Comparison of ENCODE assay signal across 8 cellular contexts in genomic region chr13:29849731-29850212, GRCh38. TPM values are rescaled to one million over a fixed set of nuclear protein-coding genes. Genes with fewer than 3 reads are reported as not detected.
A peak's percentile ranks its signal among the peaks of the same experiment; 100 is the strongest.
DNase-seq lines count a peak whose midpoint lies in the region; ATAC-seq and TF ChIP-seq lines count a peak whose summit lies in the region.

No MANE protein-coding gene starts in this region.

- peak; percentile 20 for ATAC-seq in GM18520 (IDR thresholded peaks at IDR 0.05; ENCODE audit: unreplicated experiment)
- peak; percentile 25 for ATAC-seq in HG03039 (IDR thresholded peaks at IDR 0.05; ENCODE audit: unreplicated experiment)
- peak; percentile 60 for ATAC-seq in omental fat pad (ENCODE audit: low FRiP score)
- peak; percentile 69 for ATAC-seq in aorta (ENCODE audit: low FRiP score)

- H3K4me1 Mint-ChIP-seq in activated naive CD8-positive, alpha-beta T cell treated with anti-CD3 and anti-CD28 coated beads for 36 hours: peaks cover 35% of the 10 kb centered on the region

- no peaks in the 10 kb centered on the region for H3K27me3 Mint-ChIP-seq in activated naive CD8-positive, alpha-beta T cell treated with anti-CD3 and anti-CD28 coated beads for 36 hours

- peak overlapping the region; percentile 51; the same call in 1 of the 2 replicates for H2AFZ ChIP-seq in OCI-LY3 (ENCODE audit: low read depth, low read length)

- no peaks in the 10 kb centered on the region for H3K9me3 ChIP-seq in OCI-LY3 (ENCODE audit: insufficient read depth, low read length)
- H3K9me3 ChIP-seq in cardiac muscle cell (ENCODE audit: low read depth): no peaks in the 10 kb centered on the region
- H3K9me3 ChIP-seq in aorta (ENCODE audit: control insufficient read depth, low read length): no peaks in the 10 kb centered on the region

- TF ChIP-seq CTCF in AG10803 (conservative IDR thresholded peaks at IDR 0.05; ENCODE audit: low read length) (no peak), OCI-LY3 (IDR thresholded peaks at IDR 0.05; ENCODE audit: low read depth, low read length) (no peak), cardiac muscle cell (IDR thresholded peaks at IDR 0.05; ENCODE audit: low read depth, low read length) (no peak), omental fat pad (IDR thresholded peaks at IDR 0.05) (no peak)

- H3K4me3 Mint-ChIP-seq in activated naive CD8-positive, alpha-beta T cell treated with anti-CD3 and anti-CD28 coated beads for 36 hours: peak overlapping the region; percentile 88

- no peaks in the 10 kb centered on the region for H3K27me3 ChIP-seq in OCI-LY3 (ENCODE audit: low read depth, low read length)
- H3K27me3 ChIP-seq in cardiac muscle cell: no peaks in the 10 kb centered on the region
- no peaks in the 10 kb centered on the region for H3K27me3 ChIP-seq in aorta (ENCODE audit: control insufficient read depth in 1 of 2, insufficient read depth in 2 of 2, low read length in 1 of 2)

- intact Hi-C loops in aorta (cut with DNase I): loop anchor here (2.0 to 10.0 kb wide), 6 partner anchors 75 to 615 kb away; partner anchors contain the start of genes HMGB1 (in 1 of the 2) and SLC7A1 (in 1 of the 2)

- 0% methylated on average over 45 to 50 of the region's 50 CpGs for WGBS in aorta, 2 donors

- H3K27ac Mint-ChIP-seq in activated naive CD8-positive, alpha-beta T cell treated with anti-CD3 and anti-CD28 coated beads for 36 hours: peak overlapping the region; percentile 86

- H3K79me2 ChIP-seq in OCI-LY3 (ENCODE audit: low read length): peaks cover 37% of the 10 kb centered on the region

- peak; percentile 72 for DNase-seq in AG10803 (ENCODE audit: low read depth)
- DNase-seq in activated naive CD8-positive, alpha-beta T cell treated with anti-CD3 and anti-CD28 coated beads for 36 hours: peak; percentile 34
- DNase-seq in cardiac muscle cell (ENCODE audit: low read depth in 1 of 2, low spot score in 1 of 2): peak; percentile 54 to 76
- DNase-seq in omental fat pad (ENCODE audit: low spot score): peak; percentile 60
- DNase-seq in aorta: peak; percentile 78 to 88

- peaks cover 13% of the 10 kb centered on the region; the same call in 1 of the 2 replicates for H4K20me1 ChIP-seq in OCI-LY3 (ENCODE audit: insufficient read depth, low read length)

- no peaks in the 10 kb centered on the region for H3K9me3 Mint-ChIP-seq in activated naive CD8-positive, alpha-beta T cell treated with anti-CD3 and anti-CD28 coated beads for 36 hours

- H3K36me3 Mint-ChIP-seq in activated naive CD8-positive, alpha-beta T cell treated with anti-CD3 and anti-CD28 coated beads for 36 hours: peaks cover 4% of the 10 kb centered on the region

- peak overlapping the region; percentile 92 for H3K4me2 ChIP-seq in OCI-LY3 (ENCODE audit: low read length)

- peak overlapping the region; percentile 84 for H3K4me3 ChIP-seq in AG10803 (ENCODE audit: low read length)
- peak overlapping the region; percentile 92 for H3K4me3 ChIP-seq in OCI-LY3 (ENCODE audit: low read length)
- H3K4me3 ChIP-seq in cardiac muscle cell: peak overlapping the region; percentile 97
- peak overlapping the region; percentile 71 to 85 for H3K4me3 ChIP-seq in aorta (ENCODE audit: low read length in 2 of 2)

- peaks cover 24% of the 10 kb centered on the region for H3K4me1 ChIP-seq in OCI-LY3 (ENCODE audit: low read length)
- H3K4me1 ChIP-seq in cardiac muscle cell (ENCODE audit: low read depth): peaks cover 22% of the 10 kb centered on the region
- H3K4me1 ChIP-seq in aorta (ENCODE audit: control insufficient read depth in 1 of 2, insufficient read depth in 2 of 2, low read length in 2 of 2): no peaks in the 10 kb centered on the region

- H3K9ac ChIP-seq in OCI-LY3 (ENCODE audit: low read length): peak overlapping the region; percentile 92

- no peaks in the 10 kb centered on the region for H3K36me3 ChIP-seq in OCI-LY3 (replicated peaks; ENCODE audit: low read depth, low read length)
- no peaks in the 10 kb centered on the region for H3K36me3 ChIP-seq in cardiac muscle cell
- no peaks in the 10 kb centered on the region for H3K36me3 ChIP-seq in aorta (ENCODE audit: control insufficient read depth in 1 of 2, insufficient read depth in 2 of 2, low read length in 1 of 2)

- H3K27ac ChIP-seq in OCI-LY3 (ENCODE audit: low read length) (peak overlapping the region; percentile 55), cardiac muscle cell (peak overlapping the region; percentile 93), aorta (ENCODE audit: low read depth in 1 of 2, low read length in 2 of 2) (peak overlapping the region; percentile 86 to 96)

RNA-seq across cellular contexts. Expression of gene UBL3, which starts 0.6 kb away (rescaled TPM):
- total RNA-seq in activated naive CD8-positive, alpha-beta T cell treated with anti-CD3 and anti-CD28 coated beads for 36 hours: 1 to 10 TPM; 7.7 to 8.0 TPM
- total RNA-seq in cardiac muscle cell (14.7 and 16.3 TPM in 2 replicates), omental fat pad (10 to 100 TPM; 23.0 to 35.8 (median 24.1) TPM), aorta (10 to 100 TPM; 24.2 to 29.4 TPM)
- polyA plus RNA-seq in cardiac muscle cell (19.2 and 21.3 TPM in 2 replicates), aorta (10 to 100 TPM; 14.8 to 20.7 TPM)

Comparison
In these comparisons a context has a peak if more than half of its experiments do, and no peak if none do; other contexts are left out.
1. Peak in every context shown above with its lines: DNase-seq, ATAC-seq, H3K4me3 ChIP-seq and H3K27ac ChIP-seq.